Comparison of ENCODE assay signal across 1 cellular context in genomic region chr11:82872377-82873150, GRCh38.
TF ChIP-seq lines count a peak whose summit lies in the region.

No MANE protein-coding gene starts in this region.

TF ChIP-seq in WTC11, 78 proteins besides CTCF, POLR2A, EP300 and RAD21 (continued from another document):
- TF ChIP-seq, protein P1, sequence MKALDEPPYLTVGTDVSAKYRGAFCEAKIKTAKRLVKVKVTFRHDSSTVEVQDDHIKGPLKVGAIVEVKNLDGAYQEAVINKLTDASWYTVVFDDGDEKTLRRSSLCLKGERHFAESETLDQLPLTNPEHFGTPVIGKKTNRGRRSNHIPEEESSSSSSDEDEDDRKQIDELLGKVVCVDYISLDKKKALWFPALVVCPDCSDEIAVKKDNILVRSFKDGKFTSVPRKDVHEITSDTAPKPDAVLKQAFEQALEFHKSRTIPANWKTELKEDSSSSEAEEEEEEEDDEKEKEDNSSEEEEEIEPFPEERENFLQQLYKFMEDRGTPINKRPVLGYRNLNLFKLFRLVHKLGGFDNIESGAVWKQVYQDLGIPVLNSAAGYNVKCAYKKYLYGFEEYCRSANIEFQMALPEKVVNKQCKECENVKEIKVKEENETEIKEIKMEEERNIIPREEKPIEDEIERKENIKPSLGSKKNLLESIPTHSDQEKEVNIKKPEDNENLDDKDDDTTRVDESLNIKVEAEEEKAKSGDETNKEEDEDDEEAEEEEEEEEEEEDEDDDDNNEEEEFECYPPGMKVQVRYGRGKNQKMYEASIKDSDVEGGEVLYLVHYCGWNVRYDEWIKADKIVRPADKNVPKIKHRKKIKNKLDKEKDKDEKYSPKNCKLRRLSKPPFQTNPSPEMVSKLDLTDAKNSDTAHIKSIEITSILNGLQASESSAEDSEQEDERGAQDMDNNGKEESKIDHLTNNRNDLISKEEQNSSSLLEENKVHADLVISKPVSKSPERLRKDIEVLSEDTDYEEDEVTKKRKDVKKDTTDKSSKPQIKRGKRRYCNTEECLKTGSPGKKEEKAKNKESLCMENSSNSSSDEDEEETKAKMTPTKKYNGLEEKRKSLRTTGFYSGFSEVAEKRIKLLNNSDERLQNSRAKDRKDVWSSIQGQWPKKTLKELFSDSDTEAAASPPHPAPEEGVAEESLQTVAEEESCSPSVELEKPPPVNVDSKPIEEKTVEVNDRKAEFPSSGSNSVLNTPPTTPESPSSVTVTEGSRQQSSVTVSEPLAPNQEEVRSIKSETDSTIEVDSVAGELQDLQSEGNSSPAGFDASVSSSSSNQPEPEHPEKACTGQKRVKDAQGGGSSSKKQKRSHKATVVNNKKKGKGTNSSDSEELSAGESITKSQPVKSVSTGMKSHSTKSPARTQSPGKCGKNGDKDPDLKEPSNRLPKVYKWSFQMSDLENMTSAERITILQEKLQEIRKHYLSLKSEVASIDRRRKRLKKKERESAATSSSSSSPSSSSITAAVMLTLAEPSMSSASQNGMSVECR (CRISPR knock-in tag; IDR thresholded peaks at IDR 0.05; ENCODE audit: borderline replicate concordance), result no peak
